ENCODE assay signal across 8 cellular contexts in the genomic region with DNA sequence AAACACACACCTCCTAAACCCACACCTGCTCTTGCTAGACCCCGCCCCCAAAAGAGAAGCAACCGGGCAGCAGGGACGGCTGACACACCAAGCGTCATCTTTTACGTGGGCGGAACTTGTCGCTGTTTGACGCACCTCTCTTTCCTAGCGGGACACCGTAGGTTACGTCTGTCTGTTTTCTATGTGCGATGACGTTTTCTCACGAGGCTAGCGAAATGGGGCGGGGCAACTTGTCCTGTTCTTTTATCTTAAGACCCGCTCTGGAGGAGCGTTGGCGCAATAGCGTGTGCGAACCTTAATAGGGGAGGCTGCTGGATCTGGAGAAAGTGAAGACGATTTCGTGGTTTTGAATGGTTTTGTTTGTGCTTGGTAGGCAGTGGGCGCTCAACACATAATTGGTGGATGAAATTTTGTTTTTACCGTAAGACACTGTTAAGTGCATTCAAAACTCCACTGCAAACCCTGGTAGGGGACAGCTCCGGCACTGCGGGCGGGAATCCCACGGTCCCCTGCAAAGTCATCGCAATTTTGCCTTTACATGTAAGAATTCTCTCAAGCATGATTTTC. TPM values are rescaled to one million over a fixed set of nuclear protein-coding genes. Genes with fewer than 3 reads are reported as not detected.
DNase-seq lines count a peak whose midpoint lies in the region; ATAC-seq and TF ChIP-seq lines count a peak whose summit lies in the region.

No MANE protein-coding gene starts in this region.

- peak overlapping the region; percentile 98 for H3K4me3 Mint-ChIP-seq in CD4-positive, alpha-beta T cell

- intact Hi-C loops in CD4-positive, alpha-beta T cell (cut with DNase I, micrococcal nuclease), result loop anchor here (2.0 to 10.0 kb wide), 5 partner anchors 46 to 681 kb away; a partner anchor contains a TSS

- H3K4me1 Mint-ChIP-seq in CD4-positive, alpha-beta T cell (ENCODE audit: low read depth), result peaks cover 36% of the 10 kb centered on the region

- peaks cover 0 to 4% of the 10 kb centered on the region in 2 donors for H3K4me1 ChIP-seq in lung (ENCODE audit: control insufficient read depth in 2 of 2, insufficient read depth in 2 of 2, low read length in 2 of 2)

- no peaks in the 10 kb centered on the region for H3K9me3 ChIP-seq in CD4-positive, alpha-beta T cell (ENCODE audit: control insufficient read depth, low read length)
- H3K9me3 ChIP-seq in lung (ENCODE audit: control insufficient read depth in 2 of 2, insufficient read depth in 1 of 2, low read length in 1 of 2), result no peaks in the 10 kb centered on the region

- TF ChIP-seq CTCF in CD4-positive, alpha-beta T cell (IDR thresholded peaks at IDR 0.05), result no peak
- no peak for TF ChIP-seq CTCF in lung (IDR thresholded peaks at IDR 0.05; ENCODE audit: control extremely low read depth, extremely low read depth)

- H3K27me3 ChIP-seq in CD4-positive, alpha-beta T cell (ENCODE audit: control insufficient read depth, insufficient read depth, low read length), result no peaks in the 10 kb centered on the region
- no peaks in the 10 kb centered on the region for H3K27me3 ChIP-seq in lung (ENCODE audit: control insufficient read depth, insufficient read depth)

- H3K36me3 ChIP-seq in lung (ENCODE audit: control insufficient read depth in 2 of 2, insufficient read depth in 2 of 2, low read length in 2 of 2), result no peaks in the 10 kb centered on the region

- peak overlapping the region; percentile 22 for H3K4me3 ChIP-seq in lung

- CTCF ChIA-PET in CD4-positive, alpha-beta T cell (lab: Charles Lee), result interaction anchor here (2.0 kb wide), 1 partner anchor 13 kb away, joined by 5 read pairs; no protein-coding TSS in a partner anchor

- H3K27me3 Mint-ChIP-seq in CD4-positive, alpha-beta T cell, result peaks cover 5% of the 10 kb centered on the region

- H3K27ac ChIP-seq in CD4-positive, alpha-beta T cell (ENCODE audit: low read depth, low read length), result peak overlapping the region; percentile 99
- peak overlapping the region; percentile 93 to 95 for H3K27ac ChIP-seq in lung (ENCODE audit: low read depth in 1 of 2, low read length in 1 of 2)

- peak; percentile 89 to 99 (median 91) for DNase-seq in CD4-positive, alpha-beta T cell
- DNase-seq in HK-2 (ENCODE audit: unreplicated experiment) (peak; percentile 80), NCI-H82 treated with DMSO at 0.1 percent for 48 hours (lab: John Stamatoyannopoulos, UW; ENCODE audit: unreplicated experiment) (peak; percentile 90), lung (ENCODE audit: low spot score) (peak; percentile 97)
- DNase-seq in activated CD8-positive, alpha-beta memory T cell treated with anti-CD3 and anti-CD28 coated beads for 24 hours, result peak; percentile 91
- peak; percentile 92 for DNase-seq in effector CD8-positive, alpha-beta T cell (lab: John Stamatoyannopoulos, UW)
- DNase-seq in stimulated activated CD4-positive, alpha-beta T cell treated with anti-CD3 and anti-CD28 coated beads, TNF-alpha, amount 100 ng/mL, for 24 hours (ENCODE audit: low read depth in 3 of 3), result peak; percentile 92 to 99 (median 92)

- H3K9me3 Mint-ChIP-seq in CD4-positive, alpha-beta T cell, result peaks cover 3% of the 10 kb centered on the region

- 0% methylated on average over 30 of the region's 30 CpGs for WGBS in lung, 2 donors

- POLR2A ChIA-PET in CD4-positive, alpha-beta T cell (lab: Charles Lee), result interaction anchor here (1.0 to 2.3 kb wide), 6 partner anchors 9 to 682 kb away, joined by 3 to 18 read pairs (median 4); a partner anchor contains a TSS

- peak overlapping the region; percentile 98 for H3K27ac Mint-ChIP-seq in CD4-positive, alpha-beta T cell

- peaks cover 13% of the 10 kb centered on the region for H3K36me3 Mint-ChIP-seq in CD4-positive, alpha-beta T cell (ENCODE audit: low read depth)

- ATAC-seq in CD4-positive, alpha-beta T cell (ENCODE audit: poor library complexity), result peak; percentile 76
- ATAC-seq in GM19455 (IDR thresholded peaks at IDR 0.05; ENCODE audit: unreplicated experiment), result peak; percentile 84
- peak; percentile 87 for ATAC-seq in lung (ENCODE audit: insufficient read depth, low FRiP score)

RNA-seq across cellular contexts. Expression of a gene that starts 0.5 kb away (rescaled TPM):
- total RNA-seq in CD4-positive, alpha-beta T cell, result 10 to 100 TPM; 36.9 to 39.2 TPM
- 10 to 100 TPM; 23.4 to 59.6 TPM for total RNA-seq in lung
- 10 to 100 TPM; 14.4 to 23.6 TPM for polyA plus RNA-seq in lung

RNA-seq across cellular contexts. Expression of a gene that starts 44.2 kb away (rescaled TPM):
- under 1 TPM; 0.25 to 0.30 TPM for total RNA-seq in CD4-positive, alpha-beta T cell
- total RNA-seq in lung, result 10 to 100 TPM in 1 of 2 donors, 1 to 10 TPM in 1; 8.7 to 12.9 TPM
- 1 to 10 TPM; 1.6 to 4.2 TPM for polyA plus RNA-seq in lung

RNA-seq across cellular contexts. Expression of a gene that starts 49.7 kb away (rescaled TPM):
- total RNA-seq in CD4-positive, alpha-beta T cell, result not detected
- total RNA-seq in lung, result not detected
- polyA plus RNA-seq in lung, result not detected

Comparison
In these comparisons a context has a peak if more than half of its experiments do, and no peak if none do; other contexts are left out.
1. Peak in every context shown above with its lines: DNase-seq, ATAC-seq, H3K4me3 ChIP-seq and H3K27ac ChIP-seq.
2. RNA of a gene that starts 44.2 kb away (total RNA-seq): 8.7 to 12.9 TPM in lung; 0.25 to 0.30 TPM in CD4-positive, alpha-beta T cell; every median in the first group is over 4 times any median in the second.